ENCODE assay signal across 8 cellular contexts in the genomic region with DNA sequence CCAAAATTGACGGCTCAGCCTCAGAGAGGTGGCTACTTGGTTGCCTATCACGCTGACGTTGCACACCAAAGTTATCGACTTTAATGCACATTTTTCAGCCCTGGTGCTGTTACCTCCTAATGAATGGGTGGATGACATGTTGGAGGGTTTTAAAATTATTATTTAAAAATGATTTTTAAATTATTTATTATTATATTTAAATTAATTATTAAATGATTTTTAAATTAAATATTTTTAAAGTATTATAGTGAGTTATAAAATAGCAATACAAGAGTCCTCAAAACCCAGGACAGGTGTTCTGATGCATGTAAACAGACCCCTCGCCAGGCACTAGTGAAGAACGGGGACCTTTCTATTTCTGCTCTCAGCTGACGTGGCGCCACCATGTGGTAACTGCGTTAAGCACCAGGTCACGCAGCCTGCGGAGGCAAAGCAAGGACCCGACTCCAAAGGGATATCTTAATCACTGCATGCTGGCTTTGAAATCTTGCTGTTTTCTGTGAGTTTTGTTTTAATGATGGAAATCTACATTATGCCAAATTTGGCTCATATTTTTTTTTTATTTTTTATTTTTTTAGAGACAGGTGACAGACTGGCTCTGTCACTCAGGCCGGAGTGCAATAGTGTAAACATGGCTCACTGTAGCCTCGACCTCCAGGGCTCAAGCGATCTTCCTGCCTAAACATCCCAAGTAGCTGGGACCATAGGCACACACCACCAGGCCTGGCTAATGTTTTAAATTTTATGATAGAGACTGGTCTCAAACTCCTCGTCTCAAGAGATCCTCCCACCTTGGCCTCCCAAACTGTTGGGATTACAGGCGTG. TPM values are rescaled to one million over a fixed set of nuclear protein-coding genes. Genes with fewer than 3 reads are reported as not detected.
DNase-seq lines count a peak whose midpoint lies in the region; ATAC-seq, FAIRE-seq and TF ChIP-seq lines count a peak whose summit lies in the region.

No MANE protein-coding gene starts in this region.

- H3K9me3 ChIP-seq in DOHH2 (ENCODE audit: control insufficient read depth, insufficient read depth, low read length), result no peaks in the 10 kb centered on the region
- no peaks in the 10 kb centered on the region for H3K9me3 ChIP-seq in MG63
- no peaks in the 10 kb centered on the region for H3K9me3 ChIP-seq in small intestine (ENCODE audit: control insufficient read depth, low read depth)

- peak; percentile 49 to 66 for ATAC-seq in activated naive CD4-positive, alpha-beta T cell treated with anti-CD3 and anti-CD28 coated beads, Interleukin-2, amount 50 U/mL, for 72 hours
- ATAC-seq in left ventricle myocardium superior (peak; percentile 68), HG03565 (IDR thresholded peaks at IDR 0.05; ENCODE audit: unreplicated experiment) (no peak), GM19395 (IDR thresholded peaks at IDR 0.05; ENCODE audit: unreplicated experiment) (no peak)

- H3K27ac Mint-ChIP-seq in activated naive CD4-positive, alpha-beta T cell treated with anti-CD3 and anti-CD28 coated beads, Interleukin-2, amount 50 U/mL, for 72 hours, result peak overlapping the region; percentile 58 to 79

- no peaks in the 10 kb centered on the region for H4K20me1 ChIP-seq in DOHH2 (ENCODE audit: control insufficient read depth, insufficient read depth, low read depth, low read length)

- H3K9me3 Mint-ChIP-seq in activated naive CD4-positive, alpha-beta T cell treated with anti-CD3 and anti-CD28 coated beads, Interleukin-2, amount 50 U/mL, for 72 hours, result no peaks in the 10 kb centered on the region

- H3K36me3 Mint-ChIP-seq in activated naive CD4-positive, alpha-beta T cell treated with anti-CD3 and anti-CD28 coated beads, Interleukin-2, amount 50 U/mL, for 72 hours, result no peaks in the 10 kb centered on the region

- intact Hi-C loops in left ventricle myocardium superior (cut with micrococcal nuclease), result no loop called here

- H3K9me2 ChIP-seq in DOHH2 (replicated peaks; ENCODE audit: control insufficient read depth, low read length), result no peaks in the 10 kb centered on the region

- H3K27me3 ChIP-seq in DOHH2 (ENCODE audit: control insufficient read depth, low read length) (no peaks in the 10 kb centered on the region), MG63 (no peaks in the 10 kb centered on the region), small intestine (ENCODE audit: control insufficient read depth in 2 of 2, insufficient read depth in 2 of 2, low read length in 2 of 2) (no peaks in the 10 kb centered on the region)

- DNase-seq in MG63, result peak; percentile 36
- peak; percentile 58 to 63 for DNase-seq in SHP77 (lab: John Stamatoyannopoulos, UW)
- peak in 1 of 2 donors; percentile 73 for DNase-seq in activated naive CD4-positive, alpha-beta T cell treated with anti-CD3 and anti-CD28 coated beads, Interleukin-2, amount 50 U/mL, for 72 hours (ENCODE audit: low spot score in 2 of 2)
- DNase-seq in left ventricle myocardium superior, result peak; percentile 76
- DNase-seq in small intestine, result peak; percentile 64

- no peak for FAIRE-seq in small intestine (lab: Jason Lieb, UNC)

- H3K36me3 ChIP-seq in DOHH2 (ENCODE audit: control insufficient read depth, low read length) (no peaks in the 10 kb centered on the region), MG63 (no peaks in the 10 kb centered on the region), small intestine (ENCODE audit: control insufficient read depth in 2 of 2, insufficient read depth in 2 of 2, low read length in 2 of 2) (peaks cover 6 to 9% of the 10 kb centered on the region in 2 donors)

- H3K79me2 ChIP-seq in DOHH2 (ENCODE audit: control insufficient read depth, low read length), result no peaks in the 10 kb centered on the region

- peak; percentile 69 for TF ChIP-seq CTCF in DOHH2 (IDR thresholded peaks at IDR 0.05; ENCODE audit: low read depth, low read length, poor library complexity, severe bottlenecking)

- H3K4me2 ChIP-seq in DOHH2 (ENCODE audit: low read length), result no peak overlapping the region

- H3K27ac ChIP-seq in DOHH2 (ENCODE audit: low read depth, low read length), result no peak overlapping the region
- no peak overlapping the region for H3K27ac ChIP-seq in small intestine (ENCODE audit: low read depth in 1 of 2, low read length in 1 of 2)

- WGBS in small intestine, 3 donors, result 53 to 62% (median 56%) methylated on average over 17 of the region's 17 CpGs

- H3F3A ChIP-seq in DOHH2 (ENCODE audit: control insufficient read depth, insufficient read depth), result no peaks in the 10 kb centered on the region

- no peaks in the 10 kb centered on the region for H3K4me1 ChIP-seq in DOHH2 (ENCODE audit: control insufficient read depth, low read length)
- H3K4me1 ChIP-seq in small intestine (ENCODE audit: control insufficient read depth in 2 of 2, insufficient read depth in 1 of 2, low read depth in 1 of 2, low read length in 1 of 2), result no peaks in the 10 kb centered on the region

- H3K4me3 ChIP-seq in DOHH2 (ENCODE audit: low read length) (no peak overlapping the region), MG63 (no peak overlapping the region), small intestine (ENCODE audit: low read depth in 1 of 2, low read length in 2 of 2) (no peak overlapping the region)

RNA-seq across cellular contexts. Expression of gene CASP9, which starts 22.6 kb away (rescaled TPM):
- total RNA-seq in MG63 (2014; rRNA removed; shearing (Covaris generic); ENCODE audit: low replicate concordance), result 5.3 and 8.8 TPM in 2 replicates
- 10 to 100 TPM; 12.0 to 16.9 TPM for total RNA-seq in activated naive CD4-positive, alpha-beta T cell treated with anti-CD3 and anti-CD28 coated beads, Interleukin-2, amount 50 U/mL, for 72 hours
- total RNA-seq in left ventricle myocardium superior, result 14.9 TPM
- polyA plus RNA-seq in small intestine, result 10 to 100 TPM; 13.8 to 23.7 (median 15.1) TPM

RNA-seq across cellular contexts. Expression of gene DNAJC16, which starts 25.2 kb away (rescaled TPM):
- 3.5 and 3.6 TPM in 2 replicates for total RNA-seq in MG63 (2014; rRNA removed; shearing (Covaris generic); ENCODE audit: low replicate concordance)
- 10 to 100 TPM in 1 of 2 donors, 1 to 10 TPM in 1; 4.6 to 10.9 TPM for total RNA-seq in activated naive CD4-positive, alpha-beta T cell treated with anti-CD3 and anti-CD28 coated beads, Interleukin-2, amount 50 U/mL, for 72 hours
- 17.1 TPM for total RNA-seq in left ventricle myocardium superior
- 1 to 10 TPM; 1.6 to 5.4 (median 2.7) TPM for polyA plus RNA-seq in small intestine

RNA-seq across cellular contexts. Expression of gene CELA2B, which starts 25.5 kb away (rescaled TPM):
- not detected in 2 replicates for total RNA-seq in MG63 (2014; rRNA removed; shearing (Covaris generic); ENCODE audit: low replicate concordance)
- total RNA-seq in activated naive CD4-positive, alpha-beta T cell treated with anti-CD3 and anti-CD28 coated beads, Interleukin-2, amount 50 U/mL, for 72 hours, result not detected
- total RNA-seq in left ventricle myocardium superior, result not detected
- not detected for polyA plus RNA-seq in small intestine

RNA-seq across cellular contexts. Expression of gene CELA2A, which starts 44.9 kb away (rescaled TPM):
- total RNA-seq in MG63 (2014; rRNA removed; shearing (Covaris generic); ENCODE audit: low replicate concordance), result not detected in 2 replicates
- not detected for total RNA-seq in activated naive CD4-positive, alpha-beta T cell treated with anti-CD3 and anti-CD28 coated beads, Interleukin-2, amount 50 U/mL, for 72 hours
- not detected for total RNA-seq in left ventricle myocardium superior
- 1 to 10 TPM in 2 of 3 donors, not detected in 1; 1.1 to 1.6 TPM for polyA plus RNA-seq in small intestine

Comparison
In these comparisons a context has a peak if more than half of its experiments do, and no peak if none do; other contexts are left out.
1. ATAC-seq: peak in activated naive CD4-positive, alpha-beta T cell treated with anti-CD3 and anti-CD28 coated beads, Interleukin-2, amount 50 U/mL, for 72 hours (2 of 2) and left ventricle myocardium superior (single experiment); none in HG03565 (single experiment) and GM19395 (single experiment).